In the genomic region with DNA sequence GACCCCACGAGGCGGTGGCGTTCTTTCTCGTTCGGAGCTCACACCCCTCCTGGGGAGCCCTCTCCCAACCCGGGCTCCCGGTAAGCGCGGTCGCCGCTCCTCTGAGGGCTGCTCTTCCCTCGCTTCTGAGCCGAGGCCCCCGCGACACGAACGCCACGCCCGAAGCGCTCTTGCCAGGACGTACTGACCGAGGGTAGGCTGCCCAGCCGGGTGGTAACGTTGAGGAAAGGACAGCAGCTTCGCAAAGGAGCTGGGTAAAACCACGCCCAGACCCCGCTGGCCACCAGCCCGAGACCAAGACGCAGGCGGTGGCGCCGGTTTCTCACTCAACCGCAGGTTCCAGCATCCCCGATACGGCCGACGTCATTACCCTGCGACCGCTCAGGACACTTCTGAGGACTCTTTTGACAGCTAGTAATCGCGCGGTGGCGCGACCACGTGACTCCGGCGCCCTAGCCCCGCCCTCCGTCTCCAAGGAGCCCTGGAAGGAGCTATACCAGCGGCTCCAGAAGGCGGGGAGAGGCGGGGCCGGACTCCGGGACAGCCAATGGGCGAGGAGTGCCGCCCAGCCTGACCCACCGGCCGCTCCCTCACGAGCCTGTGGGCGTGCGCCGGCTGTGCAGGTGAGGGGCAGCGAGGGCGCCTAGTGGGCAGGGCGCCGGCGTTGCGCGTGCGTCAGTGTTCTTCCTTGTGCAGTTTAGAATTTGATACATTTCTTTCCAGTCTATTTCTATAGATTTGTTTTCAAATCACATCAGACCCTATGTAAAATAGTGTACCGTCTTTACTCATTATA, we compare ENCODE assay signal across 1 cellular context.
TF ChIP-seq lines count a peak whose summit lies in the region.

No MANE protein-coding gene starts in this region.

TF ChIP-seq in HepG2, 621 proteins besides CTCF, POLR2A, EP300 and RAD21 (continued from another document and continues in another):
- TF ChIP-seq, protein P1, sequence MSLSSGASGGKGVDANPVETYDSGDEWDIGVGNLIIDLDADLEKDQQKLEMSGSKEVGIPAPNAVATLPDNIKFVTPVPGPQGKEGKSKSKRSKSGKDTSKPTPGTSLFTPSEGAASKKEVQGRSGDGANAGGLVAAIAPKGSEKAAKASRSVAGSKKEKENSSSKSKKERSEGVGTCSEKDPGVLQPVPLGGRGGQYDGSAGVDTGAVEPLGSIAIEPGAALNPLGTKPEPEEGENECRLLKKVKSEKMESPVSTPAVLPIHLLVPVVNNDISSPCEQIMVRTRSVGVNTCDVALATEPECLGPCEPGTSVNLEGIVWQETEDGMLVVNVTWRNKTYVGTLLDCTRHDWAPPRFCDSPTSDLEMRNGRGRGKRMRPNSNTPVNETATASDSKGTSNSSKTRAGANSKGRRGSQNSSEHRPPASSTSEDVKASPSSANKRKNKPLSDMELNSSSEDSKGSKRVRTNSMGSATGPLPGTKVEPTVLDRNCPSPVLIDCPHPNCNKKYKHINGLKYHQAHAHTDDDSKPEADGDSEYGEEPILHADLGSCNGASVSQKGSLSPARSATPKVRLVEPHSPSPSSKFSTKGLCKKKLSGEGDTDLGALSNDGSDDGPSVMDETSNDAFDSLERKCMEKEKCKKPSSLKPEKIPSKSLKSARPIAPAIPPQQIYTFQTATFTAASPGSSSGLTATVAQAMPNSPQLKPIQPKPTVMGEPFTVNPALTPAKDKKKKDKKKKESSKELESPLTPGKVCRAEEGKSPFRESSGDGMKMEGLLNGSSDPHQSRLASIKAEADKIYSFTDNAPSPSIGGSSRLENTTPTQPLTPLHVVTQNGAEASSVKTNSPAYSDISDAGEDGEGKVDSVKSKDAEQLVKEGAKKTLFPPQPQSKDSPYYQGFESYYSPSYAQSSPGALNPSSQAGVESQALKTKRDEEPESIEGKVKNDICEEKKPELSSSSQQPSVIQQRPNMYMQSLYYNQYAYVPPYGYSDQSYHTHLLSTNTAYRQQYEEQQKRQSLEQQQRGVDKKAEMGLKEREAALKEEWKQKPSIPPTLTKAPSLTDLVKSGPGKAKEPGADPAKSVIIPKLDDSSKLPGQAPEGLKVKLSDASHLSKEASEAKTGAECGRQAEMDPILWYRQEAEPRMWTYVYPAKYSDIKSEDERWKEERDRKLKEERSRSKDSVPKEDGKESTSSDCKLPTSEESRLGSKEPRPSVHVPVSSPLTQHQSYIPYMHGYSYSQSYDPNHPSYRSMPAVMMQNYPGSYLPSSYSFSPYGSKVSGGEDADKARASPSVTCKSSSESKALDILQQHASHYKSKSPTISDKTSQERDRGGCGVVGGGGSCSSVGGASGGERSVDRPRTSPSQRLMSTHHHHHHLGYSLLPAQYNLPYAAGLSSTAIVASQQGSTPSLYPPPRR (CRISPR knock-in tag; IDR thresholded peaks at IDR 0.05; ENCODE audit: borderline replicate concordance) = peak; percentile 46; the same call in 1 of the 2 replicates
- TF ChIP-seq, protein P2, sequence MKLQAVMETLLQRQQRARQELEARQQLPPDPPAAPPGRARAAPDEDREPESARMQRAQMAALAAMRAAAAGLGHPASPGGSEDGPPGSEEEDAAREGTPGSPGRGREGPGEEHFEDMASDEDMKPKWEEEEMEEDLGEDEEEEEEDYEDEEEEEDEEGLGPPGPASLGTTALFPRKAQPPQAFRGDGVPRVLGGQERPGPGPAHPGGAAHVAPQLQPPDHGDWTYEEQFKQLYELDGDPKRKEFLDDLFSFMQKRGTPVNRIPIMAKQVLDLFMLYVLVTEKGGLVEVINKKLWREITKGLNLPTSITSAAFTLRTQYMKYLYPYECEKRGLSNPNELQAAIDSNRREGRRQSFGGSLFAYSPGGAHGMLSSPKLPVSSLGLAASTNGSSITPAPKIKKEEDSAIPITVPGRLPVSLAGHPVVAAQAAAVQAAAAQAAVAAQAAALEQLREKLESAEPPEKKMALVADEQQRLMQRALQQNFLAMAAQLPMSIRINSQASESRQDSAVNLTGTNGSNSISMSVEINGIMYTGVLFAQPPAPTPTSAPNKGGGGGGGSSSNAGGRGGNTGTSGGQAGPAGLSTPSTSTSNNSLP (IDR thresholded peaks at IDR 0.05; ENCODE audit: low read depth, low read length) = peak; percentile 31; the same call in 1 of the 2 replicates
- TF ChIP-seq KLF13 (CRISPR knock-in tag; IDR thresholded peaks at IDR 0.05) (no peak), ZSCAN31 (CRISPR knock-in tag; IDR thresholded peaks at IDR 0.05; ENCODE audit: low read depth) (peak; percentile 75; the same call in 1 of the 2 replicates), FOXK2 (IDR thresholded peaks at IDR 0.05) (no peak), ZNF563 (CRISPR knock-in tag; IDR thresholded peaks at IDR 0.05) (peak; percentile 87; the same call in 1 of the 2 replicates), KDM5A (IDR thresholded peaks at IDR 0.05; ENCODE audit: borderline replicate concordance, low read length) (peak; percentile 96), SMARCC2 (IDR thresholded peaks at IDR 0.05) (no peak), HMG20B (CRISPR knock-in tag; conservative IDR thresholded peaks at IDR 0.05) (peak; percentile 35; the same call in 1 of the 2 replicates), ZFP36 (IDR thresholded peaks at IDR 0.05; ENCODE audit: borderline replicate concordance, low read depth, low read length, partially characterized antibody) (no peak), ZNF616 (CRISPR knock-in tag; IDR thresholded peaks at IDR 0.05; ENCODE audit: low read depth) (no peak; the same call in 1 of the 2 replicates), NBN (conservative IDR thresholded peaks at IDR 0.05) (no peak), KAT2B (IDR thresholded peaks at IDR 0.05; ENCODE audit: borderline replicate concordance, low read depth, low read length) (no peak), KLF11 (CRISPR knock-in tag; IDR thresholded peaks at IDR 0.05) (peak; percentile 95), SRSF4 (IDR thresholded peaks at IDR 0.05; ENCODE audit: low read depth, low read length, poor library complexity, severe bottlenecking) (no peak), ZNF577 (CRISPR knock-in tag; IDR thresholded peaks at IDR 0.05; ENCODE audit: borderline replicate concordance, low read depth) (no peak), SUZ12 (IDR thresholded peaks at IDR 0.05; ENCODE audit: low read depth, low read length) (no peak)
- TF ChIP-seq, protein P3, sequence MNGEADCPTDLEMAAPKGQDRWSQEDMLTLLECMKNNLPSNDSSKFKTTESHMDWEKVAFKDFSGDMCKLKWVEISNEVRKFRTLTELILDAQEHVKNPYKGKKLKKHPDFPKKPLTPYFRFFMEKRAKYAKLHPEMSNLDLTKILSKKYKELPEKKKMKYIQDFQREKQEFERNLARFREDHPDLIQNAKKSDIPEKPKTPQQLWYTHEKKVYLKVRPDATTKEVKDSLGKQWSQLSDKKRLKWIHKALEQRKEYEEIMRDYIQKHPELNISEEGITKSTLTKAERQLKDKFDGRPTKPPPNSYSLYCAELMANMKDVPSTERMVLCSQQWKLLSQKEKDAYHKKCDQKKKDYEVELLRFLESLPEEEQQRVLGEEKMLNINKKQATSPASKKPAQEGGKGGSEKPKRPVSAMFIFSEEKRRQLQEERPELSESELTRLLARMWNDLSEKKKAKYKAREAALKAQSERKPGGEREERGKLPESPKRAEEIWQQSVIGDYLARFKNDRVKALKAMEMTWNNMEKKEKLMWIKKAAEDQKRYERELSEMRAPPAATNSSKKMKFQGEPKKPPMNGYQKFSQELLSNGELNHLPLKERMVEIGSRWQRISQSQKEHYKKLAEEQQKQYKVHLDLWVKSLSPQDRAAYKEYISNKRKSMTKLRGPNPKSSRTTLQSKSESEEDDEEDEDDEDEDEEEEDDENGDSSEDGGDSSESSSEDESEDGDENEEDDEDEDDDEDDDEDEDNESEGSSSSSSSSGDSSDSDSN (CRISPR knock-in tag; IDR thresholded peaks at IDR 0.05) = peak; percentile 82
- TF ChIP-seq, protein P4, sequence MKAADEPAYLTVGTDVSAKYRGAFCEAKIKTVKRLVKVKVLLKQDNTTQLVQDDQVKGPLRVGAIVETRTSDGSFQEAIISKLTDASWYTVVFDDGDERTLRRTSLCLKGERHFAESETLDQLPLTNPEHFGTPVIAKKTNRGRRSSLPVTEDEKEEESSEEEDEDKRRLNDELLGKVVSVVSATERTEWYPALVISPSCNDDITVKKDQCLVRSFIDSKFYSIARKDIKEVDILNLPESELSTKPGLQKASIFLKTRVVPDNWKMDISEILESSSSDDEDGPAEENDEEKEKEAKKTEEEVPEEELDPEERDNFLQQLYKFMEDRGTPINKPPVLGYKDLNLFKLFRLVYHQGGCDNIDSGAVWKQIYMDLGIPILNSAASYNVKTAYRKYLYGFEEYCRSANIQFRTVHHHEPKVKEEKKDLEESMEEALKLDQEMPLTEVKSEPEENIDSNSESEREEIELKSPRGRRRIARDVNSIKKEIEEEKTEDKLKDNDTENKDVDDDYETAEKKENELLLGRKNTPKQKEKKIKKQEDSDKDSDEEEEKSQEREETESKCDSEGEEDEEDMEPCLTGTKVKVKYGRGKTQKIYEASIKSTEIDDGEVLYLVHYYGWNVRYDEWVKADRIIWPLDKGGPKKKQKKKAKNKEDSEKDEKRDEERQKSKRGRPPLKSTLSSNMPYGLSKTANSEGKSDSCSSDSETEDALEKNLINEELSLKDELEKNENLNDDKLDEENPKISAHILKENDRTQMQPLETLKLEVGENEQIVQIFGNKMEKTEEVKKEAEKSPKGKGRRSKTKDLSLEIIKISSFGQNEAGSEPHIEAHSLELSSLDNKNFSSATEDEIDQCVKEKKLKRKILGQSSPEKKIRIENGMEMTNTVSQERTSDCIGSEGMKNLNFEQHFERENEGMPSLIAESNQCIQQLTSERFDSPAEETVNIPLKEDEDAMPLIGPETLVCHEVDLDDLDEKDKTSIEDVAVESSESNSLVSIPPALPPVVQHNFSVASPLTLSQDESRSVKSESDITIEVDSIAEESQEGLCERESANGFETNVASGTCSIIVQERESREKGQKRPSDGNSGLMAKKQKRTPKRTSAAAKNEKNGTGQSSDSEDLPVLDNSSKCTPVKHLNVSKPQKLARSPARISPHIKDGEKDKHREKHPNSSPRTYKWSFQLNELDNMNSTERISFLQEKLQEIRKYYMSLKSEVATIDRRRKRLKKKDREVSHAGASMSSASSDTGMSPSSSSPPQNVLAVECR (CRISPR knock-in tag; IDR thresholded peaks at IDR 0.05; ENCODE audit: borderline replicate concordance) = peak; percentile 99
- TF ChIP-seq, protein P5, sequence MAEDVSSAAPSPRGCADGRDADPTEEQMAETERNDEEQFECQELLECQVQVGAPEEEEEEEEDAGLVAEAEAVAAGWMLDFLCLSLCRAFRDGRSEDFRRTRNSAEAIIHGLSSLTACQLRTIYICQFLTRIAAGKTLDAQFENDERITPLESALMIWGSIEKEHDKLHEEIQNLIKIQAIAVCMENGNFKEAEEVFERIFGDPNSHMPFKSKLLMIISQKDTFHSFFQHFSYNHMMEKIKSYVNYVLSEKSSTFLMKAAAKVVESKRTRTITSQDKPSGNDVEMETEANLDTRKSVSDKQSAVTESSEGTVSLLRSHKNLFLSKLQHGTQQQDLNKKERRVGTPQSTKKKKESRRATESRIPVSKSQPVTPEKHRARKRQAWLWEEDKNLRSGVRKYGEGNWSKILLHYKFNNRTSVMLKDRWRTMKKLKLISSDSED (CRISPR knock-in tag; IDR thresholded peaks at IDR 0.05) = peak; percentile 86; the same call in 1 of the 2 replicates
- TF ChIP-seq, protein P6, sequence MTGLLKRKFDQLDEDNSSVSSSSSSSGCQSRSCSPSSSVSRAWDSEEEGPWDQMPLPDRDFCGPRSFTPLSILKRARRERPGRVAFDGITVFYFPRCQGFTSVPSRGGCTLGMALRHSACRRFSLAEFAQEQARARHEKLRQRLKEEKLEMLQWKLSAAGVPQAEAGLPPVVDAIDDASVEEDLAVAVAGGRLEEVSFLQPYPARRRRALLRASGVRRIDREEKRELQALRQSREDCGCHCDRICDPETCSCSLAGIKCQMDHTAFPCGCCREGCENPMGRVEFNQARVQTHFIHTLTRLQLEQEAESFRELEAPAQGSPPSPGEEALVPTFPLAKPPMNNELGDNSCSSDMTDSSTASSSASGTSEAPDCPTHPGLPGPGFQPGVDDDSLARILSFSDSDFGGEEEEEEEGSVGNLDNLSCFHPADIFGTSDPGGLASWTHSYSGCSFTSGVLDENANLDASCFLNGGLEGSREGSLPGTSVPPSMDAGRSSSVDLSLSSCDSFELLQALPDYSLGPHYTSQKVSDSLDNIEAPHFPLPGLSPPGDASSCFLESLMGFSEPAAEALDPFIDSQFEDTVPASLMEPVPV (CRISPR knock-in tag; IDR thresholded peaks at IDR 0.05) = peak; percentile 76; the same call in 1 of the 2 replicates
- TF ChIP-seq, protein P7, sequence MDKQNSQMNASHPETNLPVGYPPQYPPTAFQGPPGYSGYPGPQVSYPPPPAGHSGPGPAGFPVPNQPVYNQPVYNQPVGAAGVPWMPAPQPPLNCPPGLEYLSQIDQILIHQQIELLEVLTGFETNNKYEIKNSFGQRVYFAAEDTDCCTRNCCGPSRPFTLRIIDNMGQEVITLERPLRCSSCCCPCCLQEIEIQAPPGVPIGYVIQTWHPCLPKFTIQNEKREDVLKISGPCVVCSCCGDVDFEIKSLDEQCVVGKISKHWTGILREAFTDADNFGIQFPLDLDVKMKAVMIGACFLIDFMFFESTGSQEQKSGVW (CRISPR knock-in tag; IDR thresholded peaks at IDR 0.05; ENCODE audit: borderline replicate concordance) = no peak
- TF ChIP-seq, protein P8, sequence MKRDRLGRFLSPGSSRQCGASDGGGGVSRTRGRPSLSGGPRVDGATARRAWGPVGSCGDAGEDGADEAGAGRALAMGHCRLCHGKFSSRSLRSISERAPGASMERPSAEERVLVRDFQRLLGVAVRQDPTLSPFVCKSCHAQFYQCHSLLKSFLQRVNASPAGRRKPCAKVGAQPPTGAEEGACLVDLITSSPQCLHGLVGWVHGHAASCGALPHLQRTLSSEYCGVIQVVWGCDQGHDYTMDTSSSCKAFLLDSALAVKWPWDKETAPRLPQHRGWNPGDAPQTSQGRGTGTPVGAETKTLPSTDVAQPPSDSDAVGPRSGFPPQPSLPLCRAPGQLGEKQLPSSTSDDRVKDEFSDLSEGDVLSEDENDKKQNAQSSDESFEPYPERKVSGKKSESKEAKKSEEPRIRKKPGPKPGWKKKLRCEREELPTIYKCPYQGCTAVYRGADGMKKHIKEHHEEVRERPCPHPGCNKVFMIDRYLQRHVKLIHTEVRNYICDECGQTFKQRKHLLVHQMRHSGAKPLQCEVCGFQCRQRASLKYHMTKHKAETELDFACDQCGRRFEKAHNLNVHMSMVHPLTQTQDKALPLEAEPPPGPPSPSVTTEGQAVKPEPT (CRISPR knock-in tag; IDR thresholded peaks at IDR 0.05; ENCODE audit: low read depth) = peak; percentile 82
- TF ChIP-seq, protein P9, sequence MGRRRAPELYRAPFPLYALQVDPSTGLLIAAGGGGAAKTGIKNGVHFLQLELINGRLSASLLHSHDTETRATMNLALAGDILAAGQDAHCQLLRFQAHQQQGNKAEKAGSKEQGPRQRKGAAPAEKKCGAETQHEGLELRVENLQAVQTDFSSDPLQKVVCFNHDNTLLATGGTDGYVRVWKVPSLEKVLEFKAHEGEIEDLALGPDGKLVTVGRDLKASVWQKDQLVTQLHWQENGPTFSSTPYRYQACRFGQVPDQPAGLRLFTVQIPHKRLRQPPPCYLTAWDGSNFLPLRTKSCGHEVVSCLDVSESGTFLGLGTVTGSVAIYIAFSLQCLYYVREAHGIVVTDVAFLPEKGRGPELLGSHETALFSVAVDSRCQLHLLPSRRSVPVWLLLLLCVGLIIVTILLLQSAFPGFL (CRISPR knock-in tag; IDR thresholded peaks at IDR 0.05) = no peak
- TF ChIP-seq, protein P10, sequence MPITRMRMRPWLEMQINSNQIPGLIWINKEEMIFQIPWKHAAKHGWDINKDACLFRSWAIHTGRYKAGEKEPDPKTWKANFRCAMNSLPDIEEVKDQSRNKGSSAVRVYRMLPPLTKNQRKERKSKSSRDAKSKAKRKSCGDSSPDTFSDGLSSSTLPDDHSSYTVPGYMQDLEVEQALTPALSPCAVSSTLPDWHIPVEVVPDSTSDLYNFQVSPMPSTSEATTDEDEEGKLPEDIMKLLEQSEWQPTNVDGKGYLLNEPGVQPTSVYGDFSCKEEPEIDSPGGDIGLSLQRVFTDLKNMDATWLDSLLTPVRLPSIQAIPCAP (CRISPR knock-in tag; IDR thresholded peaks at IDR 0.05; ENCODE audit: low read depth) = no peak
- TF ChIP-seq, protein P11, sequence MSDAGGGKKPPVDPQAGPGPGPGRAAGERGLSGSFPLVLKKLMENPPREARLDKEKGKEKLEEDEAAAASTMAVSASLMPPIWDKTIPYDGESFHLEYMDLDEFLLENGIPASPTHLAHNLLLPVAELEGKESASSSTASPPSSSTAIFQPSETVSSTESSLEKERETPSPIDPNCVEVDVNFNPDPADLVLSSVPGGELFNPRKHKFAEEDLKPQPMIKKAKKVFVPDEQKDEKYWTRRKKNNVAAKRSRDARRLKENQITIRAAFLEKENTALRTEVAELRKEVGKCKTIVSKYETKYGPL (CRISPR knock-in tag; IDR thresholded peaks at IDR 0.05) = no peak
